ENCODE assay signal across 14 cellular contexts in genomic region chr2:23867449-23867848, GRCh38. TPM values are rescaled to one million over a fixed set of nuclear protein-coding genes. Genes with fewer than 3 reads are reported as not detected.
DNase-seq lines count a peak whose midpoint lies in the region; ATAC-seq and TF ChIP-seq lines count a peak whose summit lies in the region.
"Had no signal": no experiment of that assay in that cellular context is flagged by ENCODE, and none has a peak within 500 bp of the region (broad histone marks: within the 10 kb centered on the region; RNA-seq: fewer than 3 reads in every experiment).

No MANE protein-coding gene starts in this region.

- CTCF ChIA-PET in activated CD8-positive, alpha-beta memory T cell treated with anti-CD3 and anti-CD28 coated beads, Interleukin-2, amount 10 ng/mL, durations not matched to agents 7 days and 5 days (lab: Charles Lee) = no interaction called here
- CTCF ChIA-PET in WTC11 (lab: Charles Lee) = no interaction called here

- no peaks in the 10 kb centered on the region for H3K9me3 Mint-ChIP-seq in activated CD8-positive, alpha-beta memory T cell treated with anti-CD3 and anti-CD28 coated beads, Interleukin-2, amount 10 ng/mL, durations not matched to agents 7 days and 5 days (ENCODE audit: low read depth)
- H3K9me3 Mint-ChIP-seq in CD4-positive, CD25-positive, alpha-beta regulatory T cell = no peaks in the 10 kb centered on the region
- H3K9me3 Mint-ChIP-seq in WTC11 = no peaks in the 10 kb centered on the region
- H3K9me3 Mint-ChIP-seq in memory B cell = no peaks in the 10 kb centered on the region
- H3K9me3 Mint-ChIP-seq: CD14-positive monocyte had no signal

- no peak overlapping the region for H2BK120ac ChIP-seq in mesendoderm (ENCODE audit: low read depth, low read length)

- ATAC-seq in activated CD8-positive, alpha-beta memory T cell treated with anti-CD3 and anti-CD28 coated beads, Interleukin-2, amount 10 ng/mL, durations not matched to agents 7 days and 5 days = peak; percentile 33
- ATAC-seq in CD4-positive, CD25-positive, alpha-beta regulatory T cell (ENCODE audit: low read depth in 2 of 2) = no peak
- ATAC-seq in WTC11 (no peak), memory B cell (ENCODE audit: low read depth) (no peak)

- no CpG with 5 or more reads among the region's 2 CpGs for WGBS in mesendoderm (ENCODE audit: extremely low coverage, insufficient coverage, low lambda C conversion rate)

- H3K9me3 ChIP-seq in CD4-positive, CD25-positive, alpha-beta regulatory T cell (ENCODE audit: control insufficient read depth in 2 of 2, low read length in 2 of 2) = no peaks in the 10 kb centered on the region
- H3K9me3 ChIP-seq: Caco-2 had no signal

- H2BK15ac ChIP-seq in mesendoderm (replicated peaks; ENCODE audit: low read depth) = no peak overlapping the region

- no peak overlapping the region for H3K9ac ChIP-seq in mesendoderm (ENCODE audit: low read length)

- no peak for TF ChIP-seq CTCF in WTC11 (IDR thresholded peaks at IDR 0.05)

- H3K4me3 ChIP-seq in CD4-positive, CD25-positive, alpha-beta regulatory T cell (ENCODE audit: low read depth, low read length) = no peak overlapping the region
- no peak overlapping the region for H3K4me3 ChIP-seq in mesendoderm (ENCODE audit: low read length)

- H3K4me2 ChIP-seq in mesendoderm (ENCODE audit: low read length) = no peak overlapping the region

- H3K79me1 ChIP-seq in mesendoderm (ENCODE audit: low read length) = no peaks in the 10 kb centered on the region

- H3K23ac ChIP-seq in mesendoderm (ENCODE audit: low read length) = no peak overlapping the region

- no peaks in the 10 kb centered on the region for H3K27me3 Mint-ChIP-seq in activated CD8-positive, alpha-beta memory T cell treated with anti-CD3 and anti-CD28 coated beads, Interleukin-2, amount 10 ng/mL, durations not matched to agents 7 days and 5 days
- no peaks in the 10 kb centered on the region for H3K27me3 Mint-ChIP-seq in CD4-positive, CD25-positive, alpha-beta regulatory T cell
- H3K27me3 Mint-ChIP-seq in WTC11 (ENCODE audit: low read depth) (no peaks in the 10 kb centered on the region), memory B cell (no peaks in the 10 kb centered on the region)

- H3K36me3 Mint-ChIP-seq in activated CD8-positive, alpha-beta memory T cell treated with anti-CD3 and anti-CD28 coated beads, Interleukin-2, amount 10 ng/mL, durations not matched to agents 7 days and 5 days = peaks cover 23% of the 10 kb centered on the region
- H3K36me3 Mint-ChIP-seq in CD4-positive, CD25-positive, alpha-beta regulatory T cell = peaks cover 31% of the 10 kb centered on the region
- peaks cover 25% of the 10 kb centered on the region for H3K36me3 Mint-ChIP-seq in WTC11
- peaks cover 29% of the 10 kb centered on the region for H3K36me3 Mint-ChIP-seq in memory B cell

- no peaks in the 10 kb centered on the region for H3K4me1 ChIP-seq in CD4-positive, CD25-positive, alpha-beta regulatory T cell (ENCODE audit: control insufficient read depth, insufficient read depth, low read length, poor library complexity, severe bottlenecking)
- no peaks in the 10 kb centered on the region for H3K4me1 ChIP-seq in mesendoderm (ENCODE audit: control insufficient read depth, low read depth, low read length)
- H3K4me1 ChIP-seq: Caco-2 had no signal

- no peak overlapping the region for H3K4ac ChIP-seq in mesendoderm (ENCODE audit: low read depth, low read length)

- no peak overlapping the region for H3K27ac Mint-ChIP-seq in activated CD8-positive, alpha-beta memory T cell treated with anti-CD3 and anti-CD28 coated beads, Interleukin-2, amount 10 ng/mL, durations not matched to agents 7 days and 5 days
- peak overlapping the region; percentile 0 to 10 (median 6) for H3K27ac Mint-ChIP-seq in CD4-positive, CD25-positive, alpha-beta regulatory T cell
- H3K27ac Mint-ChIP-seq in WTC11 = peak overlapping the region; percentile 10
- H3K27ac Mint-ChIP-seq in memory B cell = peak overlapping the region; percentile 32

- H3K27ac ChIP-seq in CD4-positive, CD25-positive, alpha-beta regulatory T cell (ENCODE audit: insufficient read depth, low read length, poor library complexity, severe bottlenecking) = no peak overlapping the region
- H3K27ac ChIP-seq in mesendoderm (ENCODE audit: low read depth, low read length) = no peak overlapping the region

- H2AK5ac ChIP-seq in mesendoderm (ENCODE audit: low read length) = no peak overlapping the region

- H4K5ac ChIP-seq in mesendoderm (ENCODE audit: low read length) = no peak overlapping the region

- H4K8ac ChIP-seq in mesendoderm (ENCODE audit: low read depth, low read length) = no peak overlapping the region

- no peaks in the 10 kb centered on the region for H3K27me3 ChIP-seq in CD4-positive, CD25-positive, alpha-beta regulatory T cell (ENCODE audit: control insufficient read depth, insufficient read depth, low read length)
- no peaks in the 10 kb centered on the region for H3K27me3 ChIP-seq in mesendoderm (ENCODE audit: insufficient read depth, low read length, poor library complexity)

- peaks cover 64% of the 10 kb centered on the region for H3K36me3 ChIP-seq in CD4-positive, CD25-positive, alpha-beta regulatory T cell (ENCODE audit: control insufficient read depth, insufficient read depth, low read length)
- H3K36me3 ChIP-seq in mesendoderm (ENCODE audit: control insufficient read depth, insufficient read depth, low read length) = no peaks in the 10 kb centered on the region

- H3K4me3 Mint-ChIP-seq in activated CD8-positive, alpha-beta memory T cell treated with anti-CD3 and anti-CD28 coated beads, Interleukin-2, amount 10 ng/mL, durations not matched to agents 7 days and 5 days = no peak overlapping the region
- no peak overlapping the region for H3K4me3 Mint-ChIP-seq in CD4-positive, CD25-positive, alpha-beta regulatory T cell
- H3K4me3 Mint-ChIP-seq in WTC11 = no peak overlapping the region
- no peak overlapping the region for H3K4me3 Mint-ChIP-seq in memory B cell
- H3K4me3 Mint-ChIP-seq: CD14-positive monocyte had no signal

- DNase-seq in activated CD8-positive, alpha-beta memory T cell treated with anti-CD3 and anti-CD28 coated beads, Interleukin-2, amount 10 ng/mL, durations not matched to agents 7 days and 5 days = no peak
- DNase-seq in activated CD8-positive, alpha-beta memory T cell treated with anti-CD3 and anti-CD28 coated beads, Interleukin-2, amount 50 U/mL, for 4 hours = no peak
- peak in 1 of 3 donors; percentile 2 for DNase-seq in CD4-positive, CD25-positive, alpha-beta regulatory T cell
- DNase-seq in WTC11 (ENCODE audit: low spot score) = no peak
- DNase-seq in memory B cell (ENCODE audit: low spot score in 2 of 2) = no peak
- DNase-seq in mesendoderm = no peak
- DNase-seq in NCI-H748 treated with DMSO at 0.1 percent for 48 hours (lab: John Stamatoyannopoulos, UW) = no peak
- DNase-seq: Caco-2, DMS153, KG1, NCI-H1436 treated with DMSO at 0.1 percent for 48 hours, NCI-H2081, NCI-H510A treated with DMSO at 0.1 percent for 48 hours had no signal

- no peak overlapping the region for H3K18ac ChIP-seq in mesendoderm (ENCODE audit: low read length)

- POLR2A ChIA-PET in WTC11 (lab: Charles Lee) = no interaction called here

- H3K56ac ChIP-seq in mesendoderm (ENCODE audit: low read length) = no peak overlapping the region

- H3K4me1 Mint-ChIP-seq in activated CD8-positive, alpha-beta memory T cell treated with anti-CD3 and anti-CD28 coated beads, Interleukin-2, amount 10 ng/mL, durations not matched to agents 7 days and 5 days = peaks cover 17% of the 10 kb centered on the region
- H3K4me1 Mint-ChIP-seq in CD4-positive, CD25-positive, alpha-beta regulatory T cell = peaks cover 3 to 10% (median 6%) of the 10 kb centered on the region in 4 donors
- H3K4me1 Mint-ChIP-seq in WTC11 = peaks cover 18% of the 10 kb centered on the region
- H3K4me1 Mint-ChIP-seq in memory B cell = peaks cover 4% of the 10 kb centered on the region
- H3K4me1 Mint-ChIP-seq: CD14-positive monocyte had no signal

- H3K79me2 ChIP-seq in mesendoderm (ENCODE audit: control insufficient read depth, insufficient read depth, low read length) = no peaks in the 10 kb centered on the region

- H2BK5ac ChIP-seq in mesendoderm (ENCODE audit: low read length) = no peak overlapping the region

TF ChIP-seq in WTC11, 78 proteins besides CTCF, POLR2A, EP300 and RAD21 (continues in another document):
- TF ChIP-seq STAT6 (CRISPR knock-in tag; conservative IDR thresholded peaks at IDR 0.05; ENCODE audit: low read depth) (no peak), ETV6 (CRISPR knock-in tag; IDR thresholded peaks at IDR 0.05) (no peak), NFE2L1 (CRISPR knock-in tag; IDR thresholded peaks at IDR 0.05) (no peak), USF1 (CRISPR knock-in tag; IDR thresholded peaks at IDR 0.05) (no peak)

RNA-seq across cellular contexts. Expression of gene ATAD2B, which starts 59.5 kb away (rescaled TPM):
- total RNA-seq in activated CD8-positive, alpha-beta memory T cell treated with anti-CD3 and anti-CD28 coated beads, Interleukin-2, amount 10 ng/mL, durations not matched to agents 7 days and 5 days = 10 to 100 TPM; 18.2 to 26.8 TPM
- total RNA-seq in CD4-positive, CD25-positive, alpha-beta regulatory T cell = 53.2 TPM
- polyA plus RNA-seq in CD4-positive, CD25-positive, alpha-beta regulatory T cell = 1 to 10 TPM; 4.0 to 8.3 (median 7.0) TPM
- total RNA-seq in WTC11 (2021) = 18.3 to 21.5 TPM (median 18.4 TPM) in 3 replicates
- 4.6 TPM for polyA plus RNA-seq in mesendoderm (2013, experiment 1 of 2)
- polyA plus RNA-seq in mesendoderm (2013, experiment 2 of 2) = 4.5 TPM
